In the genomic region with DNA sequence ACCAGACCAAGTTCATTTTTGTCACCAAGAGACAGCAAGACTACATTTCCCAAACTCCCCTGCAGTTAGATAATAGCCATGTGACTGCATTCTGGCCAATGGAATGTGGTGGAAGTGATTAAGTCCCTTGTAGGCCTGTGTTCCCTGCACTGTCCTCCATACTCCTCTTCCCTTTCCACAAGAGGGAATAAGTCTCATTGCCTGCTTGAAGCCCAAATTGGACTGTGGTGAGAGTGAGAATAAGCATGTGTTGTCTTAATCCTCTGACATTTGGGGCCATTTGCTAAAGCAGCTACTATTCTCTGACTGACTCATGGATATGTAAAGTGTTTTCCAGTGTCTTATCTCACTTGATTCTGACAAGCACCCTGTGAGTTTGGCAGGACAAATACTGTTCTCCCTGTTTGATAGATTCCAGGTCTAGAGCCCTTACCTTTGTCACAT, we compare ENCODE assay signal across 9 cellular contexts. TPM values are rescaled to one million over a fixed set of nuclear protein-coding genes. Genes with fewer than 3 reads are reported as not detected.
DNase-seq lines count a peak whose midpoint lies in the region; ATAC-seq, FAIRE-seq and TF ChIP-seq lines count a peak whose summit lies in the region.
"Had no signal": no experiment of that assay in that cellular context is flagged by ENCODE, and none has a peak within 500 bp of the region (broad histone marks: within the 10 kb centered on the region; RNA-seq: fewer than 3 reads in every experiment).

No MANE protein-coding gene starts in this region.

- H3K4me3 Mint-ChIP-seq in type B pancreatic cell = no peak overlapping the region

- H3K9me3 Mint-ChIP-seq in type B pancreatic cell = peaks cover 8% of the 10 kb centered on the region

- no TSS peak for BruUV-seq in PC-3 (replicated peaks; lab: Mats Ljungman, UMichigan)

- no peak overlapping the region for H3K4me2 ChIP-seq in PC-3 (ENCODE audit: low read length)

- H3K79me2 ChIP-seq in PC-3 (ENCODE audit: low read length) = no peaks in the 10 kb centered on the region

- no peaks in the 10 kb centered on the region for H3K27me3 Mint-ChIP-seq in type B pancreatic cell

- FAIRE-seq in H54 (lab: Jason Lieb, UNC) = no peak

- 0 out of 2 replicates have a peak, but pooled peaks cover 6% of the 10 kb centered on the region for H3K27me3 ChIP-seq in PC-3 (ENCODE audit: low read length)
- H3K27me3 ChIP-seq: uterus had no signal

- no peaks in the 10 kb centered on the region for H3F3A ChIP-seq in PC-3 (ENCODE audit: low read length, unreplicated experiment)

- POLR2A ChIA-PET in PC-3 (lab: Charles Lee; ENCODE audit: unreplicated experiment) = no interaction called here

- CTCF ChIA-PET in PC-3 (lab: Charles Lee) = no interaction called here

- TF ChIP-seq CTCF in PC-3 (conservative IDR thresholded peaks at IDR 0.05; ENCODE audit: low read depth, low read length) (no peak), fibroblast of villous mesenchyme (IDR thresholded peaks at IDR 0.05; ENCODE audit: insufficient read depth, low read depth, low read length) (no peak), type B pancreatic cell (conservative IDR thresholded peaks at IDR 0.05) (no peak)

- no peak overlapping the region for H3K9ac ChIP-seq in PC-3 (ENCODE audit: low read length)

- H3K36me3 ChIP-seq in PC-3 (ENCODE audit: low read depth, low read length) = no peaks in the 10 kb centered on the region
- H3K36me3 ChIP-seq: uterus had no signal

- no peaks in the 10 kb centered on the region for H3K9me3 ChIP-seq in PC-3 (ENCODE audit: low read length)
- H3K9me3 ChIP-seq: uterus had no signal

- no peak for ATAC-seq in PC-3
- ATAC-seq in sciatic nerve = peak; percentile 69
- ATAC-seq in GM18868 (IDR thresholded peaks at IDR 0.05; ENCODE audit: unreplicated experiment) = no peak
- ATAC-seq in HG03354 (IDR thresholded peaks at IDR 0.05; ENCODE audit: poor library complexity, severe bottlenecking, unreplicated experiment) = no peak

- H4K20me1 ChIP-seq in PC-3 (ENCODE audit: low read length) = no peaks in the 10 kb centered on the region

- no peak for TF ChIP-seq POLR2A in H54 (IDR thresholded peaks at IDR 0.05; ENCODE audit: low read depth, low read length)

- no peaks in the 10 kb centered on the region for H3K9me2 ChIP-seq in PC-3 (replicated peaks; ENCODE audit: low read length)

- intact Hi-C loops in PC-3 (cut with micrococcal nuclease) = no loop called here
- intact Hi-C loops in sciatic nerve (cut with DNase I) = no loop called here

- H3K4me3 ChIP-seq in PC-3 (ENCODE audit: low read length) = no peak overlapping the region
- H3K4me3 ChIP-seq in fibroblast of villous mesenchyme (ENCODE audit: low read depth, low read length) = no peak overlapping the region
- H3K4me3 ChIP-seq: uterus had no signal

- DNase-seq in H54 (ENCODE audit: insufficient read length, low spot score) (peak; percentile 24), PC-3 (peak; percentile 35), fibroblast of villous mesenchyme (ENCODE audit: low read depth) (peak; percentile 39), sciatic nerve (ENCODE audit: low spot score) (peak; percentile 31), type B pancreatic cell (ENCODE audit: extremely low spot score, unreplicated experiment) (no peak)
- DNase-seq: activated CD4-positive, alpha-beta T cell treated with anti-CD3 and anti-CD28 coated beads, Interleukin-2, amount 50 U/mL, for 1 hour; uterus had no signal

- no peak overlapping the region for H2AFZ ChIP-seq in PC-3 (ENCODE audit: low read length)

- peaks cover 4% of the 10 kb centered on the region for H3K4me1 Mint-ChIP-seq in type B pancreatic cell (ENCODE audit: unreplicated experiment)

- H3K27ac ChIP-seq in PC-3 (ENCODE audit: low read length) = no peak overlapping the region
- H3K27ac ChIP-seq: uterus had no signal

- no peak overlapping the region for H3K27ac Mint-ChIP-seq in type B pancreatic cell

- no peaks in the 10 kb centered on the region for H3K36me3 Mint-ChIP-seq in type B pancreatic cell

- no peaks in the 10 kb centered on the region for H3K4me1 ChIP-seq in PC-3 (ENCODE audit: insufficient read depth, low read length)
- H3K4me1 ChIP-seq: uterus had no signal

RNA-seq across cellular contexts. Expression of a gene that starts 20.7 kb away (rescaled TPM):
- total RNA-seq in PC-3 (2014; rRNA removed) (not detected in 2 replicates), fibroblast of villous mesenchyme (not detected in 2 replicates), sciatic nerve (2.1 TPM), type B pancreatic cell (ENCODE audit: low replicate concordance) (not detected in 2 replicates)

RNA-seq across cellular contexts. Expression of a gene that starts 47.6 kb away (rescaled TPM):
- 0.07 TPM in 1 of 2 replicates, not detected in the other for total RNA-seq in PC-3 (2014; rRNA removed)
- total RNA-seq in fibroblast of villous mesenchyme = not detected in 2 replicates
- total RNA-seq in sciatic nerve = not detected
- 3.1 and 3.6 TPM in 2 replicates for total RNA-seq in type B pancreatic cell (ENCODE audit: low replicate concordance)
